8 cellular contexts compared by ENCODE assay signal in the genomic region with DNA sequence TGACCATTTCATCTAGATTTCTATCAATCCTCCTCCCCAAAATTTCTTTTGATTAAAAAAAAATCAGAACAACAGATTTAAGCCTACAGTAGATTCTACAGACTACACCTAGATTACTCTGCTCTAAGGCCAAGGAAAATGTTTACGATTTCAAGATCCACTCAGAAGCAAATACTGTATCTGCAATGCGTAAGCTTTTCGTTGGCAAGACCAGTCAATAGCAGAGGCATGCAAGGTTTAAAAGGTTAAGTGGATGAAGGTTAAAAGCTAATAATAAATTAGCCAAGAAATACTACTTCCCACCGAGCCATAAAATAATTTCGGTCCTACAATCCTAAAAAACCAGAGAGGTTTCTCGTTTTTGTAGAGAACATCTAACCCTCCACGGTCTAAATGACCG. TPM values are rescaled to one million over a fixed set of nuclear protein-coding genes. Genes with fewer than 3 reads are reported as not detected.
DNase-seq lines count a peak whose midpoint lies in the region; ATAC-seq, FAIRE-seq and TF ChIP-seq lines count a peak whose summit lies in the region.

No MANE protein-coding gene starts in this region.

- H3K4me1 ChIP-seq in kidney (ENCODE audit: control insufficient read depth in 1 of 2, insufficient read depth in 1 of 2, low read depth in 1 of 2, low read length in 2 of 2): peaks cover 20 to 24% of the 10 kb centered on the region in 2 donors

- peaks cover 36% of the 10 kb centered on the region for H3K4me1 Mint-ChIP-seq in T-helper 2 cell treated with Interferon-gamma antibody and Interleukin-4, amounts not matched to agents 5 μg/mL and 100 μg/mL, for 36 hours (ENCODE audit: low read depth)
- H3K4me1 Mint-ChIP-seq in activated naive CD8-positive, alpha-beta T cell (ENCODE audit: low read depth): peaks cover 34% of the 10 kb centered on the region

- H3K9me3 Mint-ChIP-seq in T-helper 2 cell treated with Interferon-gamma antibody and Interleukin-4, amounts not matched to agents 5 μg/mL and 100 μg/mL, for 36 hours: no peaks in the 10 kb centered on the region
- no peaks in the 10 kb centered on the region for H3K9me3 Mint-ChIP-seq in activated naive CD8-positive, alpha-beta T cell (ENCODE audit: low read depth)

- no peaks in the 10 kb centered on the region for H3K9me3 ChIP-seq in kidney (ENCODE audit: control insufficient read depth in 1 of 2, low read length in 2 of 2)

- H3K27ac Mint-ChIP-seq in T-helper 2 cell treated with Interferon-gamma antibody and Interleukin-4, amounts not matched to agents 5 μg/mL and 100 μg/mL, for 36 hours: peak overlapping the region; percentile 86
- H3K27ac Mint-ChIP-seq in activated naive CD8-positive, alpha-beta T cell: peak overlapping the region; percentile 91

- H3K36me3 ChIP-seq in kidney (ENCODE audit: control insufficient read depth in 1 of 2, insufficient read depth in 2 of 2, low read length in 2 of 2): no peaks in the 10 kb centered on the region

- H3K27me3 Mint-ChIP-seq in T-helper 2 cell treated with Interferon-gamma antibody and Interleukin-4, amounts not matched to agents 5 μg/mL and 100 μg/mL, for 36 hours (ENCODE audit: low read depth): peaks cover 10% of the 10 kb centered on the region
- no peaks in the 10 kb centered on the region for H3K27me3 Mint-ChIP-seq in activated naive CD8-positive, alpha-beta T cell

- peak overlapping the region; percentile 80 to 90 for H3K4me3 ChIP-seq in kidney (ENCODE audit: low read length in 2 of 2)

- H3K27ac ChIP-seq in kidney (ENCODE audit: low read depth in 2 of 2, low read length in 2 of 2) (no peak overlapping the region), temporal lobe (ENCODE audit: low read depth, low read length) (peak overlapping the region; percentile 76)

- no peak for TF ChIP-seq CTCF in kidney (IDR thresholded peaks at IDR 0.05; ENCODE audit: borderline replicate concordance, extremely low read depth, insufficient read depth)

- ATAC-seq in HG03045 (IDR thresholded peaks at IDR 0.05; ENCODE audit: unreplicated experiment) (no peak), GM18861 (IDR thresholded peaks at IDR 0.05; ENCODE audit: unreplicated experiment) (no peak)

- H3K4me3 Mint-ChIP-seq in T-helper 2 cell treated with Interferon-gamma antibody and Interleukin-4, amounts not matched to agents 5 μg/mL and 100 μg/mL, for 36 hours: peak overlapping the region; percentile 96
- H3K4me3 Mint-ChIP-seq in activated naive CD8-positive, alpha-beta T cell: peak overlapping the region; percentile 95

- FAIRE-seq in kidney (lab: Jason Lieb, UNC): no peak

- no peak for DNase-seq in T-helper 2 cell treated with Interferon-gamma antibody and Interleukin-4, amounts not matched to agents 5 μg/mL and 100 μg/mL, for 36 hours (ENCODE audit: low spot score)
- DNase-seq in T-helper 2 cell (no peak), kidney (no peak), AML-193 (lab: John Stamatoyannopoulos, UW) (no peak)

- intact Hi-C loops in kidney (cut with DNase I): no loop called here

- peak overlapping the region; percentile 49 to 67 for H3K9ac ChIP-seq in kidney (ENCODE audit: low read length in 2 of 2)

- peaks cover 16% of the 10 kb centered on the region for H3K36me3 Mint-ChIP-seq in T-helper 2 cell treated with Interferon-gamma antibody and Interleukin-4, amounts not matched to agents 5 μg/mL and 100 μg/mL, for 36 hours (ENCODE audit: low read depth)
- H3K36me3 Mint-ChIP-seq in activated naive CD8-positive, alpha-beta T cell: no peaks in the 10 kb centered on the region

RNA-seq across cellular contexts. Expression of gene CLSTN1, which starts 1.3 kb away (rescaled TPM):
- total RNA-seq in kidney (158 TPM), temporal lobe (173 TPM)
- 114 TPM for polyA plus RNA-seq in kidney (ENCODE audit: insufficient read depth, low read depth, low replicate concordance)
